In genomic region chr19:604355-604754, GRCh38 we compare ENCODE assay signal across 13 cellular contexts. TPM values are rescaled to one million over a fixed set of nuclear protein-coding genes. Genes with fewer than 3 reads are reported as not detected.
DNase-seq lines count a peak whose midpoint lies in the region; ATAC-seq and TF ChIP-seq lines count a peak whose summit lies in the region.
"Had no signal": no experiment of that assay in that cellular context is flagged by ENCODE, and none has a peak within 500 bp of the region (broad histone marks: within the 10 kb centered on the region; RNA-seq: fewer than 3 reads in every experiment).

No MANE protein-coding gene starts in this region.

- no peaks in the 10 kb centered on the region for H3K36me3 ChIP-seq in RWPE2 (ENCODE audit: low read depth)

- H3K27me3 ChIP-seq in RWPE2 (ENCODE audit: insufficient read depth, poor library complexity, severe bottlenecking): no peaks in the 10 kb centered on the region

- no peaks in the 10 kb centered on the region for H3K9me3 ChIP-seq in RWPE2 (ENCODE audit: severe bottlenecking)

- ATAC-seq in RWPE2 (ENCODE audit: low read depth) (peak; percentile 29; the same call in 1 of the 3 replicates), GM19455 (IDR thresholded peaks at IDR 0.05; ENCODE audit: unreplicated experiment) (no peak)
- ATAC-seq in activated naive CD8-positive, alpha-beta T cell treated with anti-CD3 and anti-CD28 coated beads, Interleukin-2, amount 10 ng/mL, durations not matched to agents 7 days and 5 days (ENCODE audit: low read depth): peak; percentile 51

- peak overlapping the region; percentile 71 for H3K27ac Mint-ChIP-seq in activated naive CD8-positive, alpha-beta T cell treated with anti-CD3 and anti-CD28 coated beads, Interleukin-2, amount 10 ng/mL, durations not matched to agents 7 days and 5 days
- H3K27ac Mint-ChIP-seq: IgD-negative memory B cell had no signal

- H3K9me3 Mint-ChIP-seq in activated naive CD8-positive, alpha-beta T cell treated with anti-CD3 and anti-CD28 coated beads, Interleukin-2, amount 10 ng/mL, durations not matched to agents 7 days and 5 days: peaks cover 1% of the 10 kb centered on the region

- H3K4me1 ChIP-seq in RWPE2 (ENCODE audit: insufficient read depth, poor library complexity, severe bottlenecking): no peaks in the 10 kb centered on the region

- H3K4me3 ChIP-seq in RWPE2 (ENCODE audit: severe bottlenecking): no peak overlapping the region

- H3K27ac ChIP-seq in RWPE2 (ENCODE audit: poor library complexity, severe bottlenecking): no peak overlapping the region

- no peaks in the 10 kb centered on the region for H3K36me3 Mint-ChIP-seq in activated naive CD8-positive, alpha-beta T cell treated with anti-CD3 and anti-CD28 coated beads, Interleukin-2, amount 10 ng/mL, durations not matched to agents 7 days and 5 days
- H3K36me3 Mint-ChIP-seq: IgD-negative memory B cell had no signal

- TF ChIP-seq CTCF in RWPE2 (IDR thresholded peaks at IDR 0.05; ENCODE audit: poor library complexity, severe bottlenecking): no peak

- peak; percentile 40 for DNase-seq in SKM-1 treated with dmso at 0.1 percent for 144 hours (lab: John Stamatoyannopoulos, UW; ENCODE audit: unreplicated experiment)
- DNase-seq in SKM-1 (lab: John Stamatoyannopoulos, UW; ENCODE audit: unreplicated experiment): no peak
- no peak for DNase-seq in RWPE2 (ENCODE audit: low spot score)
- DNase-seq in activated naive CD8-positive, alpha-beta T cell treated with anti-CD3 and anti-CD28 coated beads, Interleukin-2, amount 10 ng/mL, durations not matched to agents 7 days and 5 days: peak; percentile 62
- peak; percentile 54 to 61 for DNase-seq in stimulated activated CD8-positive, alpha-beta memory T cell treated with anti-CD3 and anti-CD28 coated beads, Interleukin-2, amount 100 ng/mL, for 48 hours (ENCODE audit: low read depth in 2 of 2)
- DNase-seq in COR-L47 (lab: John Stamatoyannopoulos, UW): no peak
- no peak for DNase-seq in ureter (ENCODE audit: low spot score)
- DNase-seq: mammary epithelial cell, retina had no signal

- H3K27me3 Mint-ChIP-seq in activated naive CD8-positive, alpha-beta T cell treated with anti-CD3 and anti-CD28 coated beads, Interleukin-2, amount 10 ng/mL, durations not matched to agents 7 days and 5 days: no peaks in the 10 kb centered on the region

- H3K4me1 Mint-ChIP-seq in activated naive CD8-positive, alpha-beta T cell treated with anti-CD3 and anti-CD28 coated beads, Interleukin-2, amount 10 ng/mL, durations not matched to agents 7 days and 5 days: peaks cover 8% of the 10 kb centered on the region
- H3K4me1 Mint-ChIP-seq: IgD-negative memory B cell had no signal

- peak overlapping the region; percentile 17 for H3K4me3 Mint-ChIP-seq in activated naive CD8-positive, alpha-beta T cell treated with anti-CD3 and anti-CD28 coated beads, Interleukin-2, amount 10 ng/mL, durations not matched to agents 7 days and 5 days

- POLR2A ChIA-PET in activated naive CD8-positive, alpha-beta T cell treated with anti-CD3 and anti-CD28 coated beads, Interleukin-2, amount 10 ng/mL, durations not matched to agents 7 days and 5 days (lab: Charles Lee): no interaction called here

RNA-seq across cellular contexts. Expression of gene HCN2, which starts 14.7 kb away (rescaled TPM):
- 1 to 10 TPM; 1.0 to 1.2 TPM for total RNA-seq in activated naive CD8-positive, alpha-beta T cell treated with anti-CD3 and anti-CD28 coated beads, Interleukin-2, amount 10 ng/mL, durations not matched to agents 7 days and 5 days
- total RNA-seq in ureter: not detected

RNA-seq across cellular contexts. Expression of gene POLRMT, which starts 29.0 kb away (rescaled TPM):
- total RNA-seq in activated naive CD8-positive, alpha-beta T cell treated with anti-CD3 and anti-CD28 coated beads, Interleukin-2, amount 10 ng/mL, durations not matched to agents 7 days and 5 days: 10 to 100 TPM; 63.2 to 65.1 TPM
- total RNA-seq in ureter: 56.4 TPM

RNA-seq across cellular contexts. Expression of gene BSG, which starts 32.0 kb away (rescaled TPM):
- total RNA-seq in activated naive CD8-positive, alpha-beta T cell treated with anti-CD3 and anti-CD28 coated beads, Interleukin-2, amount 10 ng/mL, durations not matched to agents 7 days and 5 days: 100 to 1,000 TPM; 183 to 196 TPM
- total RNA-seq in ureter: 273 TPM

RNA-seq across cellular contexts. Expression of gene FGF22, which starts 35.3 kb away (rescaled TPM):
- 1 to 10 TPM in 1 of 2 experiments, under 1 TPM in 1; 0.72 to 1.1 TPM for total RNA-seq in activated naive CD8-positive, alpha-beta T cell treated with anti-CD3 and anti-CD28 coated beads, Interleukin-2, amount 10 ng/mL, durations not matched to agents 7 days and 5 days
- 0.29 TPM for total RNA-seq in ureter
- total RNA-seq: bronchial epithelial cell, fibroblast of villous mesenchyme, mammary epithelial cell had no signal

RNA-seq across cellular contexts. Expression of gene RNF126, which starts 58.7 kb away (rescaled TPM):
- 10 to 100 TPM; 79.0 to 84.8 TPM for total RNA-seq in activated naive CD8-positive, alpha-beta T cell treated with anti-CD3 and anti-CD28 coated beads, Interleukin-2, amount 10 ng/mL, durations not matched to agents 7 days and 5 days
- total RNA-seq in ureter: 54.5 TPM

Comparison
In these comparisons a context has a peak if more than half of its experiments do, and no peak if none do; other contexts are left out.
1. DNase-seq: peak in SKM-1 treated with dmso at 0.1 percent for 144 hours (single experiment), activated naive CD8-positive, alpha-beta T cell treated with anti-CD3 and anti-CD28 coated beads, Interleukin-2, amount 10 ng/mL, durations not matched to agents 7 days and 5 days (single experiment) and stimulated activated CD8-positive, alpha-beta memory T cell treated with anti-CD3 and anti-CD28 coated beads, Interleukin-2, amount 100 ng/mL, for 48 hours (2 of 2); none in SKM-1 (single experiment), RWPE2 (single experiment), COR-L47 (single experiment) and ureter (single experiment).